19 cellular contexts compared by ENCODE assay signal in genomic region chr4:4585012-4585670, GRCh38. TPM values are rescaled to one million over a fixed set of nuclear protein-coding genes. Genes with fewer than 3 reads are reported as not detected.
DNase-seq lines count a peak whose midpoint lies in the region; ATAC-seq, FAIRE-seq and TF ChIP-seq lines count a peak whose summit lies in the region.
"Had no signal": no experiment of that assay in that cellular context is flagged by ENCODE, and none has a peak within 500 bp of the region (broad histone marks: within the 10 kb centered on the region; RNA-seq: fewer than 3 reads in every experiment).

No MANE protein-coding gene starts in this region.

- DNase-seq in HCT116 (ENCODE audit: low read depth, low spot score) (no peak), astrocyte (ENCODE audit: low read depth) (peak; percentile 75), fibroblast of the conjunctiva (ENCODE audit: low read depth) (peak; percentile 52), stromal cell of bone marrow (ENCODE audit: low read depth) (peak; percentile 47), COR-L47 (lab: John Stamatoyannopoulos, UW) (no peak), heart left ventricle (no peak), CD1c-positive myeloid dendritic cell (ENCODE audit: extremely low spot score) (no peak), dermis blood vessel endothelial cell (no peak)
- DNase-seq: activated effector memory CD4-positive, alpha-beta T cell treated with Interleukin-2 at 50 U/mL for 16 hours; body of pancreas; CD8-positive, alpha-beta T cell; NCI-H1694; NCI-H446 treated with DMSO at 0.1 percent for 48 hours; Right ventricle myocardium superior; stimulated activated naive CD4-positive, alpha-beta T cell treated with Interleukin-2 at 50 U/mL for 16 hours; T-helper 2 cell; upper lobe of left lung had no signal

- no peaks in the 10 kb centered on the region for H3K9me3 ChIP-seq in HCT116 (ENCODE audit: control insufficient read depth in 1 of 2, insufficient read depth in 1 of 2, low read depth in 1 of 2, low read length in 2 of 2)
- H3K9me3 ChIP-seq in astrocyte (ENCODE audit: insufficient read depth, low read depth, low read length): no peaks in the 10 kb centered on the region
- H3K9me3 ChIP-seq in heart left ventricle: peaks cover 0 to 14% (median 0%) of the 10 kb centered on the region in 12 donors
- H3K9me3 ChIP-seq: body of pancreas, esophagus muscularis mucosa, upper lobe of left lung had no signal

- peaks cover 6% of the 10 kb centered on the region for H3K9me3 Mint-ChIP-seq in astrocyte (ENCODE audit: unreplicated experiment)
- H3K9me3 Mint-ChIP-seq: CD8-positive, alpha-beta T cell had no signal

- no peaks in the 10 kb centered on the region for H3K27me3 Mint-ChIP-seq in astrocyte (ENCODE audit: low read depth, unreplicated experiment)

- peaks cover 8% of the 10 kb centered on the region for H3K4me1 Mint-ChIP-seq in astrocyte (ENCODE audit: low read depth, unreplicated experiment)

- POLR2A ChIA-PET in HCT116 (lab: Charles Lee): no interaction called here

- ATAC-seq in HCT116: no peak
- no peak for ATAC-seq in heart left ventricle
- ATAC-seq: body of pancreas; CD8-positive, alpha-beta T cell; GM12878 had no signal

- TF ChIP-seq CTCF in HCT116 (IDR thresholded peaks at IDR 0.05 in 2 of 3, conservative IDR thresholded peaks at IDR 0.05 in 1 of 3; ENCODE audit: borderline replicate concordance in 1 of 3, insufficient read depth in 1 of 3, low read depth in 2 of 3, low read length in 2 of 3): no peak
- no peak for TF ChIP-seq CTCF in astrocyte (IDR thresholded peaks at IDR 0.05; ENCODE audit: insufficient read depth, low read depth, low read length)
- TF ChIP-seq CTCF in heart left ventricle (IDR thresholded peaks at IDR 0.05): no peak

- no peak for TF ChIP-seq RAD21 in HCT116 (IDR thresholded peaks at IDR 0.05; ENCODE audit: low read depth)

- intact Hi-C loops in HCT116 (cut with micrococcal nuclease): no loop called here
- intact Hi-C loops in heart left ventricle (cut with DNase I): no loop called here

- H2AFZ ChIP-seq in HCT116 (ENCODE audit: low read depth, low read length, poor library complexity, severe bottlenecking) (no peak overlapping the region), astrocyte (ENCODE audit: low read depth, low read length) (no peak overlapping the region)

- H3K9me2 ChIP-seq in HCT116 (ENCODE audit: insufficient read depth): no peaks in the 10 kb centered on the region

- no peaks in the 10 kb centered on the region for H3K79me2 ChIP-seq in HCT116 (ENCODE audit: insufficient read depth, low read length)
- H3K79me2 ChIP-seq in astrocyte (ENCODE audit: insufficient read depth, low read length): no peaks in the 10 kb centered on the region

- H3K4me2 ChIP-seq in HCT116 (ENCODE audit: low read length) (no peak overlapping the region; the same call in 1 of the 2 replicates), astrocyte (ENCODE audit: low read length) (peak overlapping the region; percentile 29)

- H3K9ac ChIP-seq in HCT116 (ENCODE audit: low read length) (no peak overlapping the region), astrocyte (ENCODE audit: low read length) (no peak overlapping the region)

- H3K36me3 ChIP-seq in HCT116 (ENCODE audit: control insufficient read depth in 1 of 2, insufficient read depth in 2 of 2, low read length in 2 of 2): no peaks in the 10 kb centered on the region
- H3K36me3 ChIP-seq in astrocyte (ENCODE audit: insufficient read depth, low read length): no peaks in the 10 kb centered on the region
- H3K36me3 ChIP-seq in heart left ventricle: no peaks in the 10 kb centered on the region
- H3K36me3 ChIP-seq: esophagus muscularis mucosa, upper lobe of left lung had no signal

- TF ChIP-seq POLR2A in HCT116 (IDR thresholded peaks at IDR 0.05; ENCODE audit: borderline replicate concordance, extremely low read depth, insufficient read depth, insufficient read length): no peak
- no peak for TF ChIP-seq POLR2A in heart left ventricle (IDR thresholded peaks at IDR 0.05)

- RAD21 ChIA-PET in HCT116 (lab: Charles Lee; ENCODE audit: low non-redundant PET in 1 of 2, low total read pairs in 2 of 2, uncharacterized antibody in 2 of 2, unreplicated experiment in 2 of 2): no interaction called here

- H3K4me3 ChIP-seq in HCT116 (replicated peaks in 1 of 2; ENCODE audit: low read depth in 1 of 2, low read length in 2 of 2) (no peak overlapping the region), astrocyte (ENCODE audit: insufficient read depth, low read depth, low read length) (no peak overlapping the region), heart left ventricle (no peak overlapping the region)
- H3K4me3 ChIP-seq: body of pancreas, esophagus muscularis mucosa, GM12878, upper lobe of left lung had no signal

- no TSS peak for BruUV-seq in HCT116 (replicated peaks; lab: Mats Ljungman, UMichigan)

- peaks cover 0 to 14% of the 10 kb centered on the region in 2 experiments; a peak in 2 of 4 replicates for H3K4me1 ChIP-seq in HCT116 (ENCODE audit: control insufficient read depth in 1 of 2, insufficient read depth in 2 of 2, low read length in 2 of 2)
- H3K4me1 ChIP-seq in astrocyte (ENCODE audit: insufficient read depth, low read length): peaks cover 11% of the 10 kb centered on the region
- no peaks in the 10 kb centered on the region for H3K4me1 ChIP-seq in heart left ventricle
- H3K4me1 ChIP-seq: body of pancreas, esophagus muscularis mucosa, upper lobe of left lung had no signal

- 86 to 90% (median 89%) methylated on average over 3 of the region's 3 CpGs for WGBS in heart left ventricle, 4 donors

- CTCF ChIA-PET in HCT116 (lab: Charles Lee): no interaction called here

- H3K36me3 Mint-ChIP-seq in astrocyte (ENCODE audit: low read depth, unreplicated experiment): no peaks in the 10 kb centered on the region

- H3K27ac Mint-ChIP-seq in astrocyte (ENCODE audit: unreplicated experiment): peak overlapping the region; percentile 44
- H3K27ac Mint-ChIP-seq: CD8-positive, alpha-beta T cell had no signal

- no peak overlapping the region for H3K4me3 Mint-ChIP-seq in astrocyte (ENCODE audit: unreplicated experiment)
- H3K4me3 Mint-ChIP-seq: CD8-positive, alpha-beta T cell had no signal

- FAIRE-seq in astrocyte (lab: Jason Lieb, UNC): peak; percentile 94
- FAIRE-seq: GM12878 had no signal

- no peak overlapping the region; the same call in 1 of the 2 replicates for H3K27ac ChIP-seq in HCT116 (ENCODE audit: low read depth, low read length)
- no peak overlapping the region for H3K27ac ChIP-seq in astrocyte (ENCODE audit: low read depth, low read length)
- H3K27ac ChIP-seq in heart left ventricle: no peak overlapping the region
- H3K27ac ChIP-seq: body of pancreas, esophagus muscularis mucosa, upper lobe of left lung had no signal

- no peaks in the 10 kb centered on the region for H4K20me1 ChIP-seq in HCT116 (ENCODE audit: insufficient read depth)
- H4K20me1 ChIP-seq in astrocyte (ENCODE audit: insufficient read depth, low read length): no peaks in the 10 kb centered on the region

- no peaks in the 10 kb centered on the region for H3K27me3 ChIP-seq in HCT116 (ENCODE audit: insufficient read depth, low read length)
- no peaks in the 10 kb centered on the region for H3K27me3 ChIP-seq in astrocyte (ENCODE audit: insufficient read depth, low read length)
- H3K27me3 ChIP-seq in heart left ventricle: no peaks in the 10 kb centered on the region
- H3K27me3 ChIP-seq: body of pancreas, esophagus muscularis mucosa, upper lobe of left lung had no signal

TF ChIP-seq in HCT116, 20 proteins besides CTCF, POLR2A, EP300 and RAD21:
- TF ChIP-seq JUND (IDR thresholded peaks at IDR 0.05) (peak; percentile 36; the same call in 1 of the 2 replicates), ATF3 (IDR thresholded peaks at IDR 0.05) (no peak)

RNA-seq across cellular contexts. Expression of gene STX18, which starts 43.3 kb away (rescaled TPM):
- 18.5 TPM for total RNA-seq in HCT116 (2021; ENCODE audit: unreplicated experiment)
- 15.7 and 18.6 TPM in 2 replicates for polyA plus RNA-seq in HCT116 (2012)
- total RNA-seq in astrocyte: 24.0 and 30.6 TPM in 2 replicates
- total RNA-seq in heart left ventricle: 10 to 100 TPM; 10.1 to 23.1 (median 16.6) TPM
- polyA plus RNA-seq in heart left ventricle: 10 to 100 TPM; 18.0 to 26.1 TPM
- 21.3 and 23.5 TPM in 2 replicates for total RNA-seq in dermis blood vessel endothelial cell

Comparison
In these comparisons a context has a peak if more than half of its experiments do, and no peak if none do; other contexts are left out.
1. DNase-seq: peak in astrocyte (single experiment), fibroblast of the conjunctiva (single experiment) and stromal cell of bone marrow (single experiment); none in HCT116 (single experiment), COR-L47 (single experiment), heart left ventricle (0 of 5), CD1c-positive myeloid dendritic cell (single experiment) and dermis blood vessel endothelial cell (single experiment).